13 cellular contexts compared by ENCODE assay signal in the genomic region with DNA sequence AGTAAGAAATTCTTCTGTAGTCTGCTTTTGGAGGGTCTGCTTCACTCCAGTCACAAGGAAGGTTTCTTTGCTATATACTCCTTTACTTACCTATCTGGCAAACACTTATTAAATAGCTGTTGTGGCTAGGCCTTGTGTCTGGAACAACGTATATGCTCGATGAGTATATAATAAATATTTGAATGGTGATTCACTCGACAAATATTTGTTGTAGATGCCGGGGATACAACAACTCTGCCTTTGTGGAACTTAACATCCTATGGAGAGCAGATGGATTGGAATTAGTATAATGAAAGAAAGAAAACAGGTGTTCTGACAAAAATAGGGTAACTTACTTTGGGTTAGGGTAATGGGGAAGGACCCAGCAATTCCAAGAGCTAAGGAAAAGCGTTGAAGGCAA. TPM values are rescaled to one million over a fixed set of nuclear protein-coding genes. Genes with fewer than 3 reads are reported as not detected.
DNase-seq lines count a peak whose midpoint lies in the region; ATAC-seq and TF ChIP-seq lines count a peak whose summit lies in the region.
"Had no signal": no experiment of that assay in that cellular context is flagged by ENCODE, and none has a peak within 500 bp of the region (broad histone marks: within the 10 kb centered on the region; RNA-seq: fewer than 3 reads in every experiment).

No MANE protein-coding gene starts in this region.

- H3K4me1 Mint-ChIP-seq in HFFc6 (ENCODE audit: low read depth): peaks cover 53% of the 10 kb centered on the region
- H3K4me1 Mint-ChIP-seq in activated CD8-positive, alpha-beta T cell treated with anti-CD3 and anti-CD28 coated beads for 36 hours (ENCODE audit: low read depth): peaks cover 53% of the 10 kb centered on the region

- H3K27ac Mint-ChIP-seq in HFFc6: peak overlapping the region; percentile 73
- H3K27ac Mint-ChIP-seq in activated CD8-positive, alpha-beta T cell treated with anti-CD3 and anti-CD28 coated beads for 36 hours: peak overlapping the region; percentile 32

- WGBS in hepatocyte (ENCODE audit: low lambda C conversion rate, missing lambda C conversion rate): 49% methylated on average over 5 of the region's 5 CpGs

- ATAC-seq in activated CD8-positive, alpha-beta T cell treated with anti-CD3 and anti-CD28 coated beads for 36 hours: no peak

- DNase-seq in AG10803 (ENCODE audit: low read depth): peak; percentile 39
- DNase-seq in HFFc6: peak; percentile 40
- no peak for DNase-seq in activated CD8-positive, alpha-beta T cell treated with anti-CD3 and anti-CD28 coated beads for 36 hours
- peak; percentile 9 for DNase-seq in hepatocyte (ENCODE audit: low spot score)
- DNase-seq in T-helper 2 cell: no peak
- no peak for DNase-seq in NCI-H526 treated with DMSO at 0.1 percent for 48 hours (lab: John Stamatoyannopoulos, UW)
- no peak for DNase-seq in A172 (ENCODE audit: low spot score)
- no peak for DNase-seq in HuH-7 (ENCODE audit: low spot score)
- DNase-seq: activated T-cell treated with anti-CD3 and anti-CD28 coated beads, Interleukin-2, amount 50 U/mL, for 1 hour; cortex of kidney; hippocampal formation; Kasumi-1; T1000 had no signal

- H3K4me3 Mint-ChIP-seq in HFFc6: peak overlapping the region; percentile 52
- no peak overlapping the region for H3K4me3 Mint-ChIP-seq in activated CD8-positive, alpha-beta T cell treated with anti-CD3 and anti-CD28 coated beads for 36 hours

- H3K9me3 Mint-ChIP-seq in HFFc6: no peaks in the 10 kb centered on the region
- H3K9me3 Mint-ChIP-seq in activated CD8-positive, alpha-beta T cell treated with anti-CD3 and anti-CD28 coated beads for 36 hours: no peaks in the 10 kb centered on the region

- peaks cover 13% of the 10 kb centered on the region for H3K36me3 Mint-ChIP-seq in HFFc6 (ENCODE audit: low read depth)
- H3K36me3 Mint-ChIP-seq in activated CD8-positive, alpha-beta T cell treated with anti-CD3 and anti-CD28 coated beads for 36 hours (ENCODE audit: low read depth): peaks cover 25% of the 10 kb centered on the region

- peaks cover 47% of the 10 kb centered on the region for H4K20me1 ChIP-seq in hepatocyte (ENCODE audit: insufficient read depth, poor library complexity, severe bottlenecking)

- TF ChIP-seq CTCF in AG10803 (conservative IDR thresholded peaks at IDR 0.05; ENCODE audit: low read length) (no peak), HFFc6 (IDR thresholded peaks at IDR 0.05) (no peak), hepatocyte (IDR thresholded peaks at IDR 0.05; ENCODE audit: poor library complexity) (no peak)
- TF ChIP-seq CTCF in activated CD8-positive, alpha-beta T cell treated with anti-CD3 and anti-CD28 coated beads for 36 hours (IDR thresholded peaks at IDR 0.05): no peak

- no peaks in the 10 kb centered on the region for H3K9me2 ChIP-seq in hepatocyte (replicated peaks; ENCODE audit: insufficient read depth)

- intact Hi-C loops in activated CD8-positive, alpha-beta T cell treated with anti-CD3 and anti-CD28 coated beads for 36 hours (cut with micrococcal nuclease): no loop called here

- CTCF ChIA-PET in activated CD8-positive, alpha-beta T cell treated with anti-CD3 and anti-CD28 coated beads for 36 hours (lab: Charles Lee): no interaction called here

- POLR2A ChIA-PET in activated CD8-positive, alpha-beta T cell treated with anti-CD3 and anti-CD28 coated beads for 36 hours (lab: Charles Lee): interaction anchor here (0.6 to 1.0 kb wide), 2 partner anchors 11 to 23 kb away, joined by 3 read pairs; no protein-coding TSS in a partner anchor

- H3K27ac ChIP-seq in hepatocyte: peak overlapping the region; percentile 23

- H3K9me3 ChIP-seq in hepatocyte (ENCODE audit: low read depth): no peaks in the 10 kb centered on the region

- peaks cover 93% of the 10 kb centered on the region for H3K79me2 ChIP-seq in hepatocyte

- no peaks in the 10 kb centered on the region for H3K36me3 ChIP-seq in hepatocyte (replicated peaks; ENCODE audit: insufficient read depth, low read depth)

- H3K4me1 ChIP-seq in hepatocyte (ENCODE audit: insufficient read depth): peaks cover 9% of the 10 kb centered on the region

- H3K27me3 ChIP-seq in hepatocyte: no peaks in the 10 kb centered on the region

- H2AFZ ChIP-seq in hepatocyte: no peak overlapping the region

- H3K4me3 ChIP-seq in AG10803 (ENCODE audit: low read length): no peak overlapping the region
- H3K4me3 ChIP-seq in hepatocyte: no peak overlapping the region

- H3K27me3 Mint-ChIP-seq in HFFc6 (ENCODE audit: insufficient read depth): peaks cover 3% of the 10 kb centered on the region
- no peaks in the 10 kb centered on the region for H3K27me3 Mint-ChIP-seq in activated CD8-positive, alpha-beta T cell treated with anti-CD3 and anti-CD28 coated beads for 36 hours

- no peak overlapping the region for H3K4me2 ChIP-seq in hepatocyte

RNA-seq across cellular contexts. Expression of gene KPNA6, which starts 31.1 kb away (rescaled TPM):
- 100 to 1,000 TPM; 116 to 132 (median 122) TPM for total RNA-seq in HFFc6 (2021; fragmentation: NEBNext Ultra II Directional; extraction: Animal tissue kit (Norgen Biotek cat#: 25700))
- total RNA-seq in activated CD8-positive, alpha-beta T cell treated with anti-CD3 and anti-CD28 coated beads for 36 hours: 10 to 100 TPM; 70.8 to 74.3 TPM
- 48.3 and 48.5 TPM in 2 replicates for total RNA-seq in hepatocyte
- 27.7 and 30.3 TPM in 2 replicates for polyA plus RNA-seq in hepatocyte
- 35.5 and 37.8 TPM in 2 replicates for total RNA-seq in A172 (2014; rRNA removed; shearing (Covaris generic))

RNA-seq across cellular contexts. Expression of gene TXLNA, which starts 40.5 kb away (rescaled TPM):
- 10 to 100 TPM; 89.4 to 95.2 (median 93.0) TPM for total RNA-seq in HFFc6 (2021; fragmentation: NEBNext Ultra II Directional; extraction: Animal tissue kit (Norgen Biotek cat#: 25700))
- 10 to 100 TPM; 71.5 to 73.3 TPM for total RNA-seq in activated CD8-positive, alpha-beta T cell treated with anti-CD3 and anti-CD28 coated beads for 36 hours
- total RNA-seq in hepatocyte: 50.5 and 52.7 TPM in 2 replicates
- 37.1 and 41.2 TPM in 2 replicates for polyA plus RNA-seq in hepatocyte
- total RNA-seq in A172 (2014; rRNA removed; shearing (Covaris generic)): 22.1 and 24.6 TPM in 2 replicates

Comparison
In these comparisons a context has a peak if more than half of its experiments do, and no peak if none do; other contexts are left out.
1. DNase-seq: peak in AG10803 (single experiment), HFFc6 (single experiment) and hepatocyte (single experiment); none in activated CD8-positive, alpha-beta T cell treated with anti-CD3 and anti-CD28 coated beads for 36 hours (single experiment), T-helper 2 cell (0 of 5), NCI-H526 treated with DMSO at 0.1 percent for 48 hours (single experiment), A172 (single experiment) and HuH-7 (single experiment).